In the genomic region with DNA sequence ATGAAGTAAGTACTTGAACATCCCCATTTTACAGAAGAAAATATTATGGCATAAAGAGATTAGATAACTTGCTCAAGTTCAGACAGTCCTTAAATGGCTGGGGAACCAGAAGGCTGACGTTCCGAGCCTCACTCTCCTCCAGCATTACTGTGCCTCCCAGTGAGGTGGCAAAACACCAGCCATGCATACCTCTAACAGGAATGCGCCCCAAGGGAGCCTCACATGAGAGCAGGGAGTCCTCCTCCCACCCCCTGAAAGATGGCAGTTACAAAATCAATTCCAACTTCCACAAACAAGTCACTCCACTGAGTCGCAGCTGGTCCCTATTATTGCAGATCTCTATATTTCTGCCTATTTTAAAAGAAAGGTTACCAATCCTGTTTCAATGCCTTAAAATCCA, we compare ENCODE assay signal across 17 cellular contexts. TPM values are rescaled to one million over a fixed set of nuclear protein-coding genes. Genes with fewer than 3 reads are reported as not detected.
DNase-seq lines count a peak whose midpoint lies in the region; TF ChIP-seq lines count a peak whose summit lies in the region.
"Had no signal": no experiment of that assay in that cellular context is flagged by ENCODE, and none has a peak within 500 bp of the region (broad histone marks: within the 10 kb centered on the region; RNA-seq: fewer than 3 reads in every experiment).

No MANE protein-coding gene starts in this region.

- 70 to 74% methylated on average over 3 to 4 of the region's 4 CpGs for WGBS in endodermal cell (ENCODE audit: insufficient coverage in 1 of 2, insufficient read length in 1 of 2), 2 experiments

- H3K27me3 ChIP-seq in endodermal cell (ENCODE audit: control insufficient read depth, insufficient read depth, low read length, poor library complexity, severe bottlenecking) = no peaks in the 10 kb centered on the region
- H3K27me3 ChIP-seq: upper lobe of left lung had no signal

- no peak overlapping the region; the same call in 1 of the 2 replicates for H3K27ac Mint-ChIP-seq in HFFc6
- H3K27ac Mint-ChIP-seq in endodermal cell = peak overlapping the region; percentile 41
- peak overlapping the region; percentile 75 for H3K27ac Mint-ChIP-seq in nephron progenitor cell
- H3K27ac Mint-ChIP-seq: activated B cell treated with CpG ODN at 0.5 μM for 24 hours, progenitor cell of endocrine pancreas had no signal

- H3K36me3 Mint-ChIP-seq in HFFc6 (ENCODE audit: low read depth) = peaks cover 29% of the 10 kb centered on the region
- peaks cover 71% of the 10 kb centered on the region for H3K36me3 Mint-ChIP-seq in endodermal cell (ENCODE audit: low read depth)
- peaks cover 66% of the 10 kb centered on the region for H3K36me3 Mint-ChIP-seq in nephron progenitor cell (ENCODE audit: low read depth)

- no peaks in the 10 kb centered on the region for H3K9me3 ChIP-seq in endodermal cell (ENCODE audit: control insufficient read depth, low read length)
- H3K9me3 ChIP-seq: A549, lower lobe of right lung, upper lobe of left lung had no signal

- no peak overlapping the region for H3K27ac ChIP-seq in endodermal cell (ENCODE audit: low read depth, low read length)
- H3K27ac ChIP-seq: A549, lower lobe of right lung, upper lobe of left lung had no signal

- TF ChIP-seq CTCF in HFFc6 (IDR thresholded peaks at IDR 0.05) (no peak), endodermal cell (conservative IDR thresholded peaks at IDR 0.05) (no peak), nephron progenitor cell (IDR thresholded peaks at IDR 0.05) (no peak)

- H3K4me3 Mint-ChIP-seq in HFFc6 = no peak overlapping the region
- H3K4me3 Mint-ChIP-seq in endodermal cell = no peak overlapping the region
- H3K4me3 Mint-ChIP-seq in nephron progenitor cell = no peak overlapping the region
- H3K4me3 Mint-ChIP-seq: activated B cell treated with CpG ODN at 0.5 μM for 24 hours, natural killer cell had no signal

- no peak overlapping the region for H3K9ac ChIP-seq in endodermal cell (ENCODE audit: extremely low read depth, low read length, poor library complexity, severe bottlenecking)

- H3K4me1 ChIP-seq in endodermal cell (ENCODE audit: control insufficient read depth, insufficient read depth, low read length) = no peaks in the 10 kb centered on the region
- H3K4me1 ChIP-seq: A549 had no signal

- H3K27me3 Mint-ChIP-seq in HFFc6 (ENCODE audit: insufficient read depth) (no peaks in the 10 kb centered on the region; the same call in 1 of the 2 replicates), endodermal cell (ENCODE audit: insufficient read depth) (no peaks in the 10 kb centered on the region), nephron progenitor cell (ENCODE audit: low read depth, poor library complexity) (no peaks in the 10 kb centered on the region)
- H3K27me3 Mint-ChIP-seq: activated B cell treated with CpG ODN at 0.5 μM for 24 hours, progenitor cell of endocrine pancreas had no signal

- H3K36me3 ChIP-seq in endodermal cell (ENCODE audit: control insufficient read depth, insufficient read depth, low read length) = peaks cover 68% of the 10 kb centered on the region

- no peak overlapping the region for H3K4me3 ChIP-seq in endodermal cell (ENCODE audit: low read length)
- H3K4me3 ChIP-seq: A549, lower lobe of right lung, upper lobe of left lung had no signal

- H3K4me1 Mint-ChIP-seq in HFFc6 (ENCODE audit: low read depth) = peaks cover 44% of the 10 kb centered on the region
- no peaks in the 10 kb centered on the region for H3K4me1 Mint-ChIP-seq in endodermal cell
- H3K4me1 Mint-ChIP-seq in nephron progenitor cell = no peaks in the 10 kb centered on the region

- DNase-seq in AG08395 (ENCODE audit: low spot score) = peak; percentile 38
- peak; percentile 28 for DNase-seq in HFFc6
- DNase-seq in endodermal cell = peak; percentile 72
- no peak for DNase-seq in nephron progenitor cell
- DNase-seq in stimulated activated naive CD4-positive, alpha-beta T cell treated with Interleukin-2 at 50 U/mL for 16 hours (lab: John Stamatoyannopoulos, UW) = no peak
- no peak for DNase-seq in dermis blood vessel endothelial cell
- no peak for DNase-seq in NCI-H748 treated with DMSO at 0.1 percent for 48 hours (lab: John Stamatoyannopoulos, UW)
- DNase-seq in midbrain (lab: John Stamatoyannopoulos, UW) = no peak
- DNase-seq: activated B cell treated with CpG ODN at 0.5 μM for 24 hours, DND-41, lower lobe of right lung, natural killer cell, NCI-H1694, NCI-H345, upper lobe of left lung had no signal

- H3K9me3 Mint-ChIP-seq in HFFc6 (no peaks in the 10 kb centered on the region), endodermal cell (no peaks in the 10 kb centered on the region), nephron progenitor cell (no peaks in the 10 kb centered on the region)
- H3K9me3 Mint-ChIP-seq: activated B cell treated with CpG ODN at 0.5 μM for 24 hours, natural killer cell had no signal

RNA-seq across cellular contexts. Expression of a gene that starts 55.6 kb away (rescaled TPM):
- 10 to 100 TPM; 37.1 to 45.1 (median 40.7) TPM for total RNA-seq in HFFc6 (2021; fragmentation: NEBNext Ultra II Directional; extraction: Animal tissue kit (Norgen Biotek cat#: 25700))
- total RNA-seq in endodermal cell (10 to 100 TPM; 48.0 to 62.4 TPM), dermis blood vessel endothelial cell (41.4 and 56.1 TPM in 2 replicates)
- polyA plus RNA-seq in endodermal cell (2013, experiment 1 of 2) = 42.5 TPM
- 40.5 TPM for polyA plus RNA-seq in endodermal cell (2013, experiment 2 of 2)

Comparison
In these comparisons a context has a peak if more than half of its experiments do, and no peak if none do; other contexts are left out.
1. DNase-seq: peak in AG08395 (single experiment), HFFc6 (single experiment) and endodermal cell (single experiment); none in nephron progenitor cell (single experiment), stimulated activated naive CD4-positive, alpha-beta T cell treated with Interleukin-2 at 50 U/mL for 16 hours (single experiment), dermis blood vessel endothelial cell (single experiment), NCI-H748 treated with DMSO at 0.1 percent for 48 hours (single experiment) and midbrain (single experiment).